In the genomic region with DNA sequence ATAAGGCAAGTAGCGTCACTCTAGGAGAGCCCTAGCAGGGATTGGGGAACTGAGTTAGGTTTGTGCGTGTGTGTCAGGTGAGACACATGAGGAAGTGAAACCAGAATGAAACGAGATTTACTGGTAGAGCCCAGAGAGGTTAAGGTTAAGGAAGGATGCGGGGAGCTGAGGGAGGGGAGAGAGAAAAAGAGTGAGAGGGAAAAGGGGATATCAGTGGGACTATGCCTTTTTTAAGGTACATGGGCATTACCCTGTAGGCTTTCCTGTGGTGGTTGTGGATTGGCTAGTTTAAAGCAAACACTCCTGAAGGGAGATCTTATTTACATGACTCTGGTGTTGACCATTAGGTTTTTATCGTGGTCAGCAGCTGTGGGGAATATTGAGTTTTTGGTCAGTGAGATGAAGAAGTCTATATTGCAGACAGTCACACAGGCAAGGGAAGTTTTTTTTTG, we compare ENCODE assay signal across 10 cellular contexts. TPM values are rescaled to one million over a fixed set of nuclear protein-coding genes. Genes with fewer than 3 reads are reported as not detected.
DNase-seq lines count a peak whose midpoint lies in the region; ATAC-seq and TF ChIP-seq lines count a peak whose summit lies in the region.
"Had no signal": no experiment of that assay in that cellular context is flagged by ENCODE, and none has a peak within 500 bp of the region (broad histone marks: within the 10 kb centered on the region; RNA-seq: fewer than 3 reads in every experiment).

No MANE protein-coding gene starts in this region.

- H3K4me3 Mint-ChIP-seq in immature natural killer cell = peak overlapping the region in 4 of 5 donors; percentile 32 to 42 (median 38)
- H3K4me3 Mint-ChIP-seq: activated CD4-positive, alpha-beta memory T cell treated with anti-CD3 and anti-CD28 coated beads for 36 hours had no signal

- H3K27ac ChIP-seq in RWPE1 = no peak overlapping the region

- H3K9me3 Mint-ChIP-seq in immature natural killer cell = no peaks in the 10 kb centered on the region

- peak overlapping the region in 1 of 6 donors; percentile 14 for H3K27ac Mint-ChIP-seq in immature natural killer cell
- H3K27ac Mint-ChIP-seq: activated CD4-positive, alpha-beta memory T cell treated with anti-CD3 and anti-CD28 coated beads for 36 hours had no signal

- peaks cover 51 to 77% of the 10 kb centered on the region in 2 donors for H3K4me1 Mint-ChIP-seq in immature natural killer cell

- no peak for TF ChIP-seq CTCF in RWPE1 (conservative IDR thresholded peaks at IDR 0.05; ENCODE audit: low read depth)

- no peak for DNase-seq in immature natural killer cell
- DNase-seq in NCI-H1048 (lab: John Stamatoyannopoulos, UW) = no peak
- no peak for DNase-seq in RWPE1 (ENCODE audit: low spot score)
- no peak for DNase-seq in SHP77 (lab: John Stamatoyannopoulos, UW)
- no peak for DNase-seq in D341Med (ENCODE audit: low spot score)
- DNase-seq: activated CD4-positive, alpha-beta memory T cell treated with anti-CD3 and anti-CD28 coated beads for 36 hours; glutamatergic neuron had no signal

- CTCF ChIA-PET in RWPE1 (lab: Yijun Ruan, JAX) = interaction anchor here (0.6 kb wide), 3 partner anchors 9 to 193 kb away, joined by 3 to 4 read pairs (median 3); no protein-coding TSS in a partner anchor

- peaks cover 0 to 4% (median 0%) of the 10 kb centered on the region in 3 donors for H3K36me3 Mint-ChIP-seq in immature natural killer cell

- POLR2A ChIA-PET in RWPE1 (lab: Yijun Ruan, JAX; ENCODE audit: low non-redundant PET) = no interaction called here

- ATAC-seq in GM18517 (IDR thresholded peaks at IDR 0.05; ENCODE audit: unreplicated experiment) = peak; percentile 100
- ATAC-seq in GM21529 (IDR thresholded peaks at IDR 0.05; ENCODE audit: unreplicated experiment) = peak; percentile 100
- ATAC-seq in HG03565 (IDR thresholded peaks at IDR 0.05; ENCODE audit: unreplicated experiment) = peak; percentile 100

- H3K27me3 Mint-ChIP-seq in immature natural killer cell (ENCODE audit: low read depth in 3 of 3) = peaks cover 0 to 3% (median 1%) of the 10 kb centered on the region in 3 donors
- H3K27me3 Mint-ChIP-seq: activated CD4-positive, alpha-beta memory T cell treated with anti-CD3 and anti-CD28 coated beads for 36 hours had no signal

RNA-seq across cellular contexts. Expression of a gene that starts 13.9 kb away (rescaled TPM):
- polyA plus RNA-seq in immature natural killer cell = 10 to 100 TPM in 2 of 3 donors, 1 to 10 TPM in 1; 9.2 to 15.8 (median 11.0) TPM
